ENCODE assay signal across 10 cellular contexts in genomic region chr11:43736502-43737193, GRCh38. TPM values are rescaled to one million over a fixed set of nuclear protein-coding genes. Genes with fewer than 3 reads are reported as not detected.
DNase-seq lines count a peak whose midpoint lies in the region; ATAC-seq lines count a peak whose summit lies in the region.
"Had no signal": no experiment of that assay in that cellular context is flagged by ENCODE, and none has a peak within 500 bp of the region (broad histone marks: within the 10 kb centered on the region; RNA-seq: fewer than 3 reads in every experiment).

No MANE protein-coding gene starts in this region.

- peak; percentile 74 for ATAC-seq in left ventricle myocardium superior

- H3K9me3 Mint-ChIP-seq in immature natural killer cell: peaks cover 0 to 2% (median 0%) of the 10 kb centered on the region in 6 donors

- DNase-seq in NCI-H146 (lab: John Stamatoyannopoulos, UW): peak; percentile 4
- no peak for DNase-seq in NCI-H146 treated with DMSO at 0.1 percent for 48 hours (lab: John Stamatoyannopoulos, UW; ENCODE audit: unreplicated experiment)
- DNase-seq in left ventricle myocardium superior: no peak
- DNase-seq in superior temporal gyrus (ENCODE audit: extremely low spot score): peak; percentile 60
- DNase-seq in mucosa of gallbladder (ENCODE audit: low spot score): no peak
- DNase-seq in immature natural killer cell: no peak
- DNase-seq in AML-193 (lab: John Stamatoyannopoulos, UW): no peak
- DNase-seq: activated CD4-positive, alpha-beta T cell treated with anti-CD3 and anti-CD28 coated beads, Interleukin-2, amount 50 U/mL, for 48 hours; KG1 had no signal

- intact Hi-C loops in left ventricle myocardium superior (cut with micrococcal nuclease): no loop called here

- no peak overlapping the region for H3K4me3 Mint-ChIP-seq in immature natural killer cell

- H3K27ac ChIP-seq in angular gyrus (ENCODE audit: low read depth, low read length): peak overlapping the region; percentile 60

- no peaks in the 10 kb centered on the region for H3K27me3 Mint-ChIP-seq in immature natural killer cell (ENCODE audit: low read depth in 3 of 3)

- H3K4me1 Mint-ChIP-seq in immature natural killer cell: peaks cover 22 to 40% of the 10 kb centered on the region in 2 donors

- peak overlapping the region in 1 of 6 donors; percentile 31 for H3K27ac Mint-ChIP-seq in immature natural killer cell

- H3K36me3 Mint-ChIP-seq in immature natural killer cell: peaks cover 14 to 17% (median 14%) of the 10 kb centered on the region in 3 donors

RNA-seq across cellular contexts. Expression of gene HSD17B12, which starts 56.1 kb away (rescaled TPM):
- total RNA-seq in left ventricle myocardium superior (67.8 TPM), mucosa of gallbladder (113 TPM)
- polyA plus RNA-seq in immature natural killer cell: 10 to 100 TPM; 22.0 to 32.4 (median 30.2) TPM

Comparison
In these comparisons a context has a peak if more than half of its experiments do, and no peak if none do; other contexts are left out.
1. DNase-seq: peak in NCI-H146 (single experiment) and superior temporal gyrus (single experiment); none in NCI-H146 treated with DMSO at 0.1 percent for 48 hours (single experiment), left ventricle myocardium superior (single experiment), mucosa of gallbladder (single experiment), immature natural killer cell (0 of 3) and AML-193 (0 of 2).